ENCODE assay signal across 1 cellular context in the genomic region with DNA sequence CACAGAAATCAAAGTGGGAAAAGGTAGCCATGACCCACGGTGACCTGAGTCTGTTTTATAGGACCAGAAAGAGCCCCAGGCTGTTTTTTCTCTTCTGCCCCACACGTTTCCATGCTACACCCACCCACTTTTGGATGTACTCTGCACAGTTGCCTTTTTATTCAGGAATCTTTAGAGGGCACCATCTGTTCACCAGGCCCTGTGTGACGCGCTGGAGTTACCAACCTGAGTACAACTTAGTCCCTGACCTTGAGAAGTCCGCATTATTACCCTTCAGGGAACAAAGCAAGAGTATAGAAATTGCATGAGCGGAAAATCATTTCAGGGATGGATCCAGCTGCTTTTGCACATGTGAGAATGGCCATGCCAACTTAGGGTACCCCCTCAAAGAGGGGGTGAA.
TF ChIP-seq lines count a peak whose summit lies in the region.

No MANE protein-coding gene starts in this region.

TF ChIP-seq in SK-N-SH treated with all-trans-retinoic acid at 6 μM for 48 hours, 23 proteins besides CTCF, POLR2A, EP300 and RAD21 (continued from another document):
- TF ChIP-seq, protein P1, sequence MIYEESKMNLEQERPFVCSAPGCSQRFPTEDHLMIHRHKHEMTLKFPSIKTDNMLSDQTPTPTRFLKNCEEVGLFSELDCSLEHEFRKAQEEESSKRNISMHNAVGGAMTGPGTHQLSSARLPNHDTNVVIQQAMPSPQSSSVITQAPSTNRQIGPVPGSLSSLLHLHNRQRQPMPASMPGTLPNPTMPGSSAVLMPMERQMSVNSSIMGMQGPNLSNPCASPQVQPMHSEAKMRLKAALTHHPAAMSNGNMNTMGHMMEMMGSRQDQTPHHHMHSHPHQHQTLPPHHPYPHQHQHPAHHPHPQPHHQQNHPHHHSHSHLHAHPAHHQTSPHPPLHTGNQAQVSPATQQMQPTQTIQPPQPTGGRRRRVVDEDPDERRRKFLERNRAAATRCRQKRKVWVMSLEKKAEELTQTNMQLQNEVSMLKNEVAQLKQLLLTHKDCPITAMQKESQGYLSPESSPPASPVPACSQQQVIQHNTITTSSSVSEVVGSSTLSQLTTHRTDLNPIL (CRISPR knock-in tag; IDR thresholded peaks at IDR 0.05; ENCODE audit: low read depth): no peak
